In the genomic region with DNA sequence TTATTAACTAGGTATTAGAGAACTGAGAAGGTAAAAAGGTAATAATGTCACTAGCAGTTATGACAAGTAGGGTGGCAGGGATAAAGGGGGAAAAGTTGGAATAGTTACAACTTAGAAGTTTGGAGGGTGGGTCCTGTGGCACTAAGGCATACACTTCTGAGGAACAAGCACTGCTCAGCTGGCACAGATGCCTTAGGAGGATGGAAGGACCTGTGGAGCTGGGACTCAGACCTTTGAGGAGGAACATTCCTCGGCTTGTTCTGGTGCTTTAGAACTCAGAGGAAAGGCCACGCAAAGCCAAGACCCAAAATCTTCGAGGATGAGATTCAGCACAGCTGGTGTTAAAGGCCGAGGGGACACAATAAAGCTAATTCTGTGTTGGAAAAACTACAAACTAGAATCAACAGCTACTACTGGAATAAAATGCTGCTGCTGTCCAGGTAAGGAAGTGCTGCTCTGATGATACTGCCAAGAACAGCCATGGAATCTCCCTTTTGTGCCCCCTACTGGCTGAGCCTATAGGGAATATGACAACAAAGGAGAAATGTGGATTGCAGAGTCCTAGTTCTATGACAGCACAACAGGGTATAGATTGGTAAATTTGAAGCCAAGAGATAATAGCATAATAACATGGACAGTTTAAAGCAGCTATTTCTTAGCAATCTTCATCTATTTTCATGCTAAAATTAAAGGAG, we compare ENCODE assay signal across 8 cellular contexts.
A peak's percentile ranks its signal among the peaks of the same experiment; 100 is the strongest.
DNase-seq lines count a peak whose midpoint lies in the region; ATAC-seq and TF ChIP-seq lines count a peak whose summit lies in the region.

No MANE protein-coding gene starts in this region.

- H3K27ac Mint-ChIP-seq in immature natural killer cell, result no peak overlapping the region

- no peaks in the 10 kb centered on the region for H3K9me3 Mint-ChIP-seq in activated T-cell treated with anti-CD3 and anti-CD28 coated beads, Interleukin-2, amount 50 U/mL, for 4 hours
- H3K9me3 Mint-ChIP-seq in immature natural killer cell, result peaks cover 0 to 10% (median 3%) of the 10 kb centered on the region in 6 donors

- H3K4me1 Mint-ChIP-seq in activated T-cell treated with anti-CD3 and anti-CD28 coated beads, Interleukin-2, amount 50 U/mL, for 4 hours (ENCODE audit: low read depth), result no peaks in the 10 kb centered on the region
- H3K4me1 Mint-ChIP-seq in immature natural killer cell, result no peaks in the 10 kb centered on the region

- no peak overlapping the region for H3K4me3 Mint-ChIP-seq in activated T-cell treated with anti-CD3 and anti-CD28 coated beads, Interleukin-2, amount 50 U/mL, for 4 hours
- no peak overlapping the region for H3K4me3 Mint-ChIP-seq in immature natural killer cell

- peak; percentile 90 for TF ChIP-seq CTCF in epithelial cell of proximal tubule (conservative IDR thresholded peaks at IDR 0.05; ENCODE audit: low read depth, low read length)

- H3K4me3 ChIP-seq in epithelial cell of proximal tubule (ENCODE audit: low read depth, low read length), result no peak overlapping the region

- ATAC-seq in activated T-cell treated with anti-CD3 and anti-CD28 coated beads, Interleukin-2, amount 50 U/mL, for 4 hours, result no peak

- no peaks in the 10 kb centered on the region for H3K36me3 Mint-ChIP-seq in activated T-cell treated with anti-CD3 and anti-CD28 coated beads, Interleukin-2, amount 50 U/mL, for 4 hours (ENCODE audit: insufficient read depth)
- H3K36me3 Mint-ChIP-seq in immature natural killer cell, result no peaks in the 10 kb centered on the region

- H3K27me3 Mint-ChIP-seq in activated T-cell treated with anti-CD3 and anti-CD28 coated beads, Interleukin-2, amount 50 U/mL, for 4 hours (ENCODE audit: low read depth), result no peaks in the 10 kb centered on the region
- no peaks in the 10 kb centered on the region for H3K27me3 Mint-ChIP-seq in immature natural killer cell (ENCODE audit: low read depth in 3 of 3)

- DNase-seq in DMS 273 (lab: John Stamatoyannopoulos, UW; ENCODE audit: unreplicated experiment) (peak; percentile 54), DMS 273 treated with DMSO at 0.1 percent for 48 hours (lab: John Stamatoyannopoulos, UW) (no peak), HCEC 1CT (peak; percentile 39), NCI-H748 (lab: John Stamatoyannopoulos, UW; ENCODE audit: unreplicated experiment) (peak; percentile 34), epithelial cell of proximal tubule (ENCODE audit: low read depth) (no peak), immature natural killer cell (no peak), hypothalamus (lab: John Stamatoyannopoulos, UW) (no peak)
- DNase-seq in activated T-cell treated with anti-CD3 and anti-CD28 coated beads, Interleukin-2, amount 50 U/mL, for 4 hours, result no peak

Comparison
In these comparisons a context has a peak if more than half of its experiments do, and no peak if none do; other contexts are left out.
1. DNase-seq: peak in DMS 273 (single experiment), HCEC 1CT (single experiment) and NCI-H748 (single experiment); none in DMS 273 treated with DMSO at 0.1 percent for 48 hours (single experiment), epithelial cell of proximal tubule (single experiment), activated T-cell treated with anti-CD3 and anti-CD28 coated beads, Interleukin-2, amount 50 U/mL, for 4 hours (single experiment), immature natural killer cell (0 of 3) and hypothalamus (0 of 51).